In genomic region chr1:178541829-178542553, GRCh38 we compare ENCODE assay signal across 8 cellular contexts. TPM values are rescaled to one million over a fixed set of nuclear protein-coding genes. Genes with fewer than 3 reads are reported as not detected.
DNase-seq lines count a peak whose midpoint lies in the region; ATAC-seq and TF ChIP-seq lines count a peak whose summit lies in the region.

No MANE protein-coding gene starts in this region.

- peak; percentile 48 for ATAC-seq in GM18505 (IDR thresholded peaks at IDR 0.05; ENCODE audit: unreplicated experiment)
- ATAC-seq in HG02943 (IDR thresholded peaks at IDR 0.05; ENCODE audit: low read depth, unreplicated experiment), result peak; percentile 38
- ATAC-seq in heart right ventricle, result peak; percentile 29 to 82 (median 69)

- H3K27ac ChIP-seq in heart right ventricle, result peak overlapping the region; percentile 4 to 88 (median 80)

- TF ChIP-seq CTCF in AG04449 (IDR thresholded peaks at IDR 0.05; ENCODE audit: insufficient read depth, low read length, missing control alignments) (no peak), heart right ventricle (IDR thresholded peaks at IDR 0.05) (no peak)

- 8 to 9% methylated on average over 33 of the region's 33 CpGs for WGBS in heart right ventricle, 2 donors

- H3K4me1 ChIP-seq in heart right ventricle, result peaks cover 0 to 40% (median 25%) of the 10 kb centered on the region in 9 donors

- peak overlapping the region; percentile 72 for H3K4me3 ChIP-seq in AG04449 (ENCODE audit: low read depth, low read length)
- H3K4me3 ChIP-seq in heart right ventricle, result peak overlapping the region; percentile 50 to 87 (median 66)

- H3K9me3 ChIP-seq in heart right ventricle, result no peaks in the 10 kb centered on the region

- no peaks in the 10 kb centered on the region for H3K27me3 ChIP-seq in heart right ventricle

- CTCF ChIA-PET in AG04449 (lab: Yijun Ruan, JAX), result interaction anchor here (0.8 to 23.6 kb wide), 39 partner anchors 9 to 537 kb away, joined by 3 to 593 read pairs (median 5); no protein-coding TSS in a partner anchor

- POLR2A ChIA-PET in AG04449 (lab: Yijun Ruan, JAX), result interaction anchor here (0.6 to 1.4 kb wide), 2 partner anchors 70 to 183 kb away, joined by 3 to 4 read pairs; partner anchors contain the start of gene RALGPS2

- H3K36me3 ChIP-seq in heart right ventricle, result peaks cover 0 to 3% (median 0%) of the 10 kb centered on the region in 9 donors

- intact Hi-C loops in heart right ventricle (cut with DNase I), result loop anchor here in 9 of 10 donors (1.0 to 5.0 kb wide), 8 partner anchors 185 to 825 kb away; partner anchors contain the start of gene AXDND1 (in 1 of the 9)

- no peak for TF ChIP-seq POLR2A in GM18505 (IDR thresholded peaks at IDR 0.05; ENCODE audit: borderline replicate concordance, extremely low read depth, insufficient read depth, insufficient read length)

- DNase-seq in AG04449 (ENCODE audit: low read depth, low spot score) (no peak), NOMO-1 (lab: John Stamatoyannopoulos, UW; ENCODE audit: unreplicated experiment in 2 of 2) (peak; percentile 9 to 20), heart right ventricle (peak; percentile 43 to 72), putamen (ENCODE audit: low spot score) (peak; percentile 34), ecto neural progenitor cell (ENCODE audit: low spot score) (no peak)
- DNase-seq in activated naive CD4-positive, alpha-beta T cell treated with Interleukin-2 at 50 U/mL for 16 hours, result peak; percentile 48

RNA-seq across cellular contexts. Expression of gene TEX35, which starts 29.1 kb away (rescaled TPM):
- under 1 TPM in 2 of 10 donors, not detected in 8; 0.09 to 0.56 TPM for total RNA-seq in heart right ventricle
- under 1 TPM in 1 of 2 donors, not detected in 1; 0.03 TPM for polyA plus RNA-seq in heart right ventricle

RNA-seq across cellular contexts. Expression of gene CLEC20A, which starts 45.2 kb away (rescaled TPM):
- total RNA-seq in heart right ventricle, result not detected
- polyA plus RNA-seq in heart right ventricle, result not detected

Comparison
In these comparisons a context has a peak if more than half of its experiments do, and no peak if none do; other contexts are left out.
1. DNase-seq: peak in NOMO-1 (2 of 2), activated naive CD4-positive, alpha-beta T cell treated with Interleukin-2 at 50 U/mL for 16 hours (single experiment), heart right ventricle (2 of 2) and putamen (single experiment); none in AG04449 (single experiment) and ecto neural progenitor cell (single experiment).
2. Peak in every context shown above with its lines, with median percentiles within 50 percentile points of each other: ATAC-seq.